28 cellular contexts compared by ENCODE assay signal in the genomic region with DNA sequence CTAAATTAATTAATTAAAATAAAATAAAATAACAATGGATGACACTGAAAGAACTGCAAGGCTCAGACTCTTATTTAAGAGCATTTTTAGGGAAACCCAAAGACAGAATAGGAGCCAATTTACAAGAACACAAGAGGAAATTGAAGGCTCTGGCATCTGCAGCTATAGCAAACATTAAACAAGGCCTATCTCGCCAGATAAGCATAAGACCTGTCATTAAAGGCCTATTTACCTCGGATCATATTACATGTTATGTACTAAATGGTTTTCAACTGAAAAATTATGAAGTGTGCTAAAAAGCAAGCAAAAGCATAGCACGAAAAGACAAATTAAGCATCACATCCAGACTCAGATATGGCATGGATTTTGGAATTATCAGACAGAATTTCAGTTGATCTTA.
DNase-seq lines count a peak whose midpoint lies in the region; ATAC-seq lines count a peak whose summit lies in the region.
"Had no signal": no experiment of that assay in that cellular context is flagged by ENCODE, and none has a peak within 500 bp of the region (broad histone marks: within the 10 kb centered on the region; RNA-seq: fewer than 3 reads in every experiment).

No MANE protein-coding gene starts in this region.

- no peak for ATAC-seq in GM18498 (IDR thresholded peaks at IDR 0.05; ENCODE audit: unreplicated experiment)
- no peak for ATAC-seq in GM18520 (IDR thresholded peaks at IDR 0.05; ENCODE audit: unreplicated experiment)
- ATAC-seq in HG03025 (IDR thresholded peaks at IDR 0.05; ENCODE audit: low FRiP score, unreplicated experiment) = no peak
- ATAC-seq: activated CD8-positive, alpha-beta T cell treated with anti-CD3 and anti-CD28 coated beads, Interleukin-2, amount 10 ng/mL, durations not matched to agents 7 days and 5 days; effector memory CD8-positive, alpha-beta T cell; GM12878; left ventricle myocardium superior; psoas muscle; stimulated activated naive B cell treated with anti-CD40 and anti-IgM and Interleukin-4, amounts not matched to agents 10 μg/mL and 1 μg/mL and 100 μg/mL, for 72 hours had no signal

- DNase-seq in DMS153 treated with DMSO at 0.1 percent for 48 hours (lab: John Stamatoyannopoulos, UW; ENCODE audit: unreplicated experiment) (peak; percentile 41), NCI-H1092 (lab: John Stamatoyannopoulos, UW) (peak; percentile 54), NCI-H2081 treated with DMSO at 0.1 percent for 48 hours (lab: John Stamatoyannopoulos, UW) (peak; percentile 81), NCI-H748 treated with DMSO at 0.1 percent for 48 hours (lab: John Stamatoyannopoulos, UW) (peak; percentile 81), NCI-H82 treated with DMSO at 0.1 percent for 48 hours (lab: John Stamatoyannopoulos, UW; ENCODE audit: unreplicated experiment) (no peak)
- DNase-seq: activated CD4-positive, alpha-beta T cell treated with anti-CD3 and anti-CD28 coated beads for 1 hour; activated CD8-positive, alpha-beta T cell treated with anti-CD3 and anti-CD28 coated beads, Interleukin-2, amount 10 ng/mL, durations not matched to agents 7 days and 5 days; activated effector memory CD4-positive, alpha-beta T cell treated with Interleukin-2 at 50 U/mL for 16 hours; activated naive CD8-positive, alpha-beta T cell treated with anti-CD3 and anti-CD28 coated beads, Interleukin-2, amount 10 ng/mL, durations not matched to agents 7 days and 5 days; caudate nucleus; cortex of kidney; effector memory CD8-positive, alpha-beta T cell; EL; erythroblast; glutamatergic neuron; H7; left ventricle myocardium superior; NCI-H1048; NCI-H524; psoas muscle; sigmoid colon; stimulated activated CD4-positive, alpha-beta T cell treated with anti-CD3 and anti-CD28 coated beads, Interleukin-15, amount 100 ng/mL, for 24 hours; stimulated activated naive B cell treated with anti-CD40 and anti-IgM and Interleukin-4, amounts not matched to agents 10 μg/mL and 1 μg/mL and 100 μg/mL, for 72 hours; upper lobe of left lung had no signal
